ENCODE assay signal across 16 cellular contexts in genomic region chr4:49516796-49517195, GRCh38.
A peak's percentile ranks its signal among the peaks of the same experiment; 100 is the strongest.
DNase-seq lines count a peak whose midpoint lies in the region; ATAC-seq and TF ChIP-seq lines count a peak whose summit lies in the region.
"Had no signal": no experiment of that assay in that cellular context is flagged by ENCODE, and none has a peak within 500 bp of the region (broad histone marks: within the 10 kb centered on the region; RNA-seq: fewer than 3 reads in every experiment).

No MANE protein-coding gene starts in this region.

- no peak overlapping the region for H3K27ac Mint-ChIP-seq in activated T-cell treated with anti-CD3 and anti-CD28 coated beads, Interleukin-2, amount 50 U/mL, for 24 hours
- H3K27ac Mint-ChIP-seq: HFFc6 had no signal

- H3K4me3 Mint-ChIP-seq in activated T-cell treated with anti-CD3 and anti-CD28 coated beads, Interleukin-2, amount 50 U/mL, for 24 hours = no peak overlapping the region
- H3K4me3 Mint-ChIP-seq: CD4-positive, alpha-beta memory T cell; HFFc6 had no signal

- no peak for TF ChIP-seq POLR2A in sigmoid colon (IDR thresholded peaks at IDR 0.05)

- H3K36me3 Mint-ChIP-seq in activated T-cell treated with anti-CD3 and anti-CD28 coated beads, Interleukin-2, amount 50 U/mL, for 24 hours (ENCODE audit: low read depth) = peaks cover 7% of the 10 kb centered on the region

- H3K27ac ChIP-seq in coronary artery = no peak overlapping the region
- H3K27ac ChIP-seq in sigmoid colon = no peak overlapping the region
- H3K27ac ChIP-seq: C4-2B, HL-60 had no signal

- no peak for TF ChIP-seq EP300 in sigmoid colon (IDR thresholded peaks at IDR 0.05)

- H3K9me3 Mint-ChIP-seq in activated T-cell treated with anti-CD3 and anti-CD28 coated beads, Interleukin-2, amount 50 U/mL, for 24 hours = peaks cover 36% of the 10 kb centered on the region

- WGBS in sigmoid colon, 2 donors = 67 to 78% methylated on average over 15 of the region's 15 CpGs

- intact Hi-C loops in sigmoid colon (cut with DNase I) = no loop called here

- H3K36me3 ChIP-seq in sigmoid colon = no peaks in the 10 kb centered on the region
- H3K36me3 ChIP-seq: BE2C had no signal

- DNase-seq in GM10266 (ENCODE audit: extremely low spot score) (peak; percentile 1), coronary artery (ENCODE audit: low spot score) (peak; percentile 41), kidney tubule cell (ENCODE audit: low spot score) (peak; percentile 0), sigmoid colon (peak; percentile 52)
- no peak for DNase-seq in activated T-cell treated with anti-CD3 and anti-CD28 coated beads, Interleukin-2, amount 50 U/mL, for 24 hours
- DNase-seq: BE2C; CD4-positive, alpha-beta memory T cell; DMS79 treated with DMSO at 0.1 percent for 48 hours; EL; GOT3; HCEC 1CT; HFFc6 had no signal

- H3K9me3 ChIP-seq in sigmoid colon = peaks cover 0 to 4% (median 1%) of the 10 kb centered on the region in 4 donors

- peaks cover 0 to 3% (median 0%) of the 10 kb centered on the region in 3 donors for H3K27me3 ChIP-seq in sigmoid colon
- H3K27me3 ChIP-seq: BE2C had no signal

- H3K4me3 ChIP-seq in coronary artery (no peak overlapping the region), sigmoid colon (no peak overlapping the region)

- no peaks in the 10 kb centered on the region for H3K4me1 Mint-ChIP-seq in activated T-cell treated with anti-CD3 and anti-CD28 coated beads, Interleukin-2, amount 50 U/mL, for 24 hours (ENCODE audit: low read depth)

- TF ChIP-seq CTCF in GM10266 (IDR thresholded peaks at IDR 0.05; ENCODE audit: control insufficient read depth, insufficient read depth, low read depth, missing control alignments) (no peak), coronary artery (IDR thresholded peaks at IDR 0.05) (no peak), sigmoid colon (IDR thresholded peaks at IDR 0.05) (no peak)

- H3K4me1 ChIP-seq in sigmoid colon = no peaks in the 10 kb centered on the region
- H3K4me1 ChIP-seq: BE2C had no signal

- no peaks in the 10 kb centered on the region for H3K27me3 Mint-ChIP-seq in activated T-cell treated with anti-CD3 and anti-CD28 coated beads, Interleukin-2, amount 50 U/mL, for 24 hours
- H3K27me3 Mint-ChIP-seq: CD4-positive, alpha-beta memory T cell had no signal

- ATAC-seq in esophagus mucosa = no peak
- ATAC-seq in HG03280 (IDR thresholded peaks at IDR 0.05; ENCODE audit: unreplicated experiment) = no peak
